ENCODE assay signal across 17 cellular contexts in genomic region chr7:158778476-158778875, GRCh38. TPM values are rescaled to one million over a fixed set of nuclear protein-coding genes. Genes with fewer than 3 reads are reported as not detected.
DNase-seq lines count a peak whose midpoint lies in the region; ATAC-seq and TF ChIP-seq lines count a peak whose summit lies in the region.
"Had no signal": no experiment of that assay in that cellular context is flagged by ENCODE, and none has a peak within 500 bp of the region (broad histone marks: within the 10 kb centered on the region; RNA-seq: fewer than 3 reads in every experiment).

No MANE protein-coding gene starts in this region.

- no peak for ATAC-seq in HG02970 (IDR thresholded peaks at IDR 0.05; ENCODE audit: low FRiP score, unreplicated experiment)
- ATAC-seq: activated T-helper 17 cell treated with anti-CD3 and anti-CD28 coated beads, Interleukin-2, amount 50 U/mL, for 72 hours; Panc1; right cardiac atrium had no signal

- peaks cover 51% of the 10 kb centered on the region for H3K36me3 ChIP-seq in osteoblast (ENCODE audit: insufficient read depth, low read length)

- H3K27me3 Mint-ChIP-seq in T-helper 1 cell treated with Interleukin-12 subunit alpha and Interleukin-12 subunit beta and Interleukin-4 antibody, amounts not matched to agents 30 μg/mL and 1 μg/mL, for 36 hours (ENCODE audit: low read depth), result no peaks in the 10 kb centered on the region
- H3K27me3 Mint-ChIP-seq: activated T-helper 17 cell treated with anti-CD3 and anti-CD28 coated beads, Interleukin-2, amount 50 U/mL, for 72 hours had no signal

- peaks cover 31% of the 10 kb centered on the region for H3K4me1 Mint-ChIP-seq in T-helper 1 cell treated with Interleukin-12 subunit alpha and Interleukin-12 subunit beta and Interleukin-4 antibody, amounts not matched to agents 30 μg/mL and 1 μg/mL, for 36 hours (ENCODE audit: low read depth)
- H3K4me1 Mint-ChIP-seq: nephron had no signal

- H4K20me1 ChIP-seq in osteoblast (ENCODE audit: insufficient read depth, low read length), result no peaks in the 10 kb centered on the region

- H3K9me3 ChIP-seq in osteoblast (ENCODE audit: low read depth, low read length), result no peaks in the 10 kb centered on the region

- no peak overlapping the region for H3K4me2 ChIP-seq in osteoblast (ENCODE audit: insufficient read depth, low read length)

- TF ChIP-seq CTCF in choroid plexus epithelial cell (conservative IDR thresholded peaks at IDR 0.05; ENCODE audit: low read depth, low read length) (no peak), osteoblast (IDR thresholded peaks at IDR 0.05; ENCODE audit: extremely low read depth, low read depth, low read length) (no peak)

- H3K27me3 ChIP-seq in osteoblast (ENCODE audit: insufficient read depth, low read length), result no peaks in the 10 kb centered on the region
- H3K27me3 ChIP-seq: cardiac muscle cell had no signal

- H3K4me3 ChIP-seq in choroid plexus epithelial cell (ENCODE audit: low read depth, low read length), result no peak overlapping the region
- H3K4me3 ChIP-seq in osteoblast (ENCODE audit: insufficient read depth, low read length), result no peak overlapping the region
- H3K4me3 ChIP-seq: cardiac muscle cell had no signal

- H3K4me1 ChIP-seq in osteoblast (ENCODE audit: insufficient read depth, low read length), result peaks cover 8% of the 10 kb centered on the region

- H3K4me3 Mint-ChIP-seq in T-helper 1 cell treated with Interleukin-12 subunit alpha and Interleukin-12 subunit beta and Interleukin-4 antibody, amounts not matched to agents 30 μg/mL and 1 μg/mL, for 36 hours, result peak overlapping the region; percentile 29
- H3K4me3 Mint-ChIP-seq: nephron had no signal

- no peaks in the 10 kb centered on the region for H3K9me3 Mint-ChIP-seq in T-helper 1 cell treated with Interleukin-12 subunit alpha and Interleukin-12 subunit beta and Interleukin-4 antibody, amounts not matched to agents 30 μg/mL and 1 μg/mL, for 36 hours
- H3K9me3 Mint-ChIP-seq: activated T-helper 17 cell treated with anti-CD3 and anti-CD28 coated beads, Interleukin-2, amount 50 U/mL, for 72 hours; nephron had no signal

- no peak overlapping the region for H3K27ac ChIP-seq in osteoblast (ENCODE audit: low read depth, low read length)
- H3K27ac ChIP-seq: cardiac muscle cell had no signal

- H3K36me3 Mint-ChIP-seq in T-helper 1 cell treated with Interleukin-12 subunit alpha and Interleukin-12 subunit beta and Interleukin-4 antibody, amounts not matched to agents 30 μg/mL and 1 μg/mL, for 36 hours (ENCODE audit: low read depth), result peaks cover 35% of the 10 kb centered on the region

- H2AFZ ChIP-seq in osteoblast (ENCODE audit: low read length), result no peak overlapping the region

- peak overlapping the region; percentile 67 for H3K27ac Mint-ChIP-seq in T-helper 1 cell treated with Interleukin-12 subunit alpha and Interleukin-12 subunit beta and Interleukin-4 antibody, amounts not matched to agents 30 μg/mL and 1 μg/mL, for 36 hours
- H3K27ac Mint-ChIP-seq: nephron had no signal

- peaks cover 16% of the 10 kb centered on the region for H3K79me2 ChIP-seq in osteoblast (ENCODE audit: insufficient read depth, low read length)

- DNase-seq in T-helper 1 cell (no peak), GM04503 (ENCODE audit: low read depth) (peak; percentile 46), choroid plexus epithelial cell (ENCODE audit: low read depth) (peak; percentile 65), osteoblast (ENCODE audit: insufficient read length, low spot score, missing footprints) (peak; percentile 78), DMS153 (lab: John Stamatoyannopoulos, UW) (no peak), SHP77 treated with DMSO at 0.1 percent for 48 hours (lab: John Stamatoyannopoulos, UW) (no peak)
- DNase-seq: hypothalamus, Kasumi-1, NCI-H2029, NCI-H524 treated with DMSO at 0.1 percent for 48 hours, right cardiac atrium had no signal

RNA-seq across cellular contexts. Expression of gene ESYT2, which starts 50.8 kb away (rescaled TPM):
- total RNA-seq in osteoblast, result 126 and 132 TPM in 2 replicates

Comparison
In these comparisons a context has a peak if more than half of its experiments do, and no peak if none do; other contexts are left out.
1. DNase-seq: peak in GM04503 (single experiment), choroid plexus epithelial cell (single experiment) and osteoblast (single experiment); none in T-helper 1 cell (0 of 5), DMS153 (single experiment) and SHP77 treated with DMSO at 0.1 percent for 48 hours (single experiment).